1 cellular context compared by ENCODE assay signal in genomic region chr13:105979131-105979530, GRCh38.
TF ChIP-seq lines count a peak whose summit lies in the region.

No MANE protein-coding gene starts in this region.

TF ChIP-seq in A549, 52 proteins besides CTCF, POLR2A, EP300 and RAD21 (continued from another document):
- TF ChIP-seq E2F6 (IDR thresholded peaks at IDR 0.05; ENCODE audit: borderline replicate concordance, low read depth) (no peak), HOXB13 (CRISPR knock-in tag; IDR thresholded peaks at IDR 0.05; ENCODE audit: low read depth) (no peak), CBX8 (IDR thresholded peaks at IDR 0.05) (no peak), REST (IDR thresholded peaks at IDR 0.05) (no peak), HMGXB4 (CRISPR knock-in tag; IDR thresholded peaks at IDR 0.05; ENCODE audit: borderline replicate concordance) (no peak), MAZ (IDR thresholded peaks at IDR 0.05; ENCODE audit: borderline replicate concordance, low read depth, low read length) (no peak), KDM1A (IDR thresholded peaks at IDR 0.05; ENCODE audit: low read depth) (no peak), HOXB5 (CRISPR knock-in tag; IDR thresholded peaks at IDR 0.05) (no peak)
